ENCODE assay signal across 1 cellular context in the genomic region with DNA sequence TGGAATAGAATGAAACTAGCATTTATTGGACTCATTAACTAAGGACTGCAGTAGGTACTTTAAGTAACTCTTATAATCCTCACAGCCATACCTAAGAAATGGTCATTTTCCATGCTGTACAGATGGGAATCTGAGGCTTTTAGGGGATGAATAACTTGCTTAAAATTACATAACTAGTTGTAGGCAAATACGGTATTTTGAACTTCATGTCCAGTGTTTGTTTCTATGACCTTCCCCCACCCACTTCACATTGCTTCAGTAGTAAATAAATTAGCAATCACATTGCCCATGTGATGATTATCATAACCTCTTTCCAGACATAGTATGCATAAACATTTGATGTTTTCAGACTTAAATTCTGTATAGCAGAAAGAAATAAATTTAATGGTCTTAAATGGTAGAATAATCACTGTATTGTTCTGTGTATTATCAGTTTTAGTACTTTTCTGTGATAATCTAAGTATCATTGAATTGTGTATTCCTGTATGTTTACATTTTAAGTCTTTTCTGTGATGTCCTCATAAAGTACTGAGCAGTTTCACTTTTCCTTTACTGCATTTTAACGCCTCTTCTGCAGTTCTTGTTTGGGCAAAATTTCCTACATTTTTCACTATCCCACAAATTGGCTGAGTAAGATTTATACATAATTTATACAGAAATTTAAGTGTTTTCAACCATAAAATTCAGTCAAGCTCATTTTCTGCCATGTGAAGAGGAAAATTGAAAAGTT.
TF ChIP-seq lines count a peak whose summit lies in the region.

No MANE protein-coding gene starts in this region.

TF ChIP-seq in GM23338, 12 proteins besides CTCF, POLR2A, EP300 and RAD21 (continued from another document):
- TF ChIP-seq, protein P1, sequence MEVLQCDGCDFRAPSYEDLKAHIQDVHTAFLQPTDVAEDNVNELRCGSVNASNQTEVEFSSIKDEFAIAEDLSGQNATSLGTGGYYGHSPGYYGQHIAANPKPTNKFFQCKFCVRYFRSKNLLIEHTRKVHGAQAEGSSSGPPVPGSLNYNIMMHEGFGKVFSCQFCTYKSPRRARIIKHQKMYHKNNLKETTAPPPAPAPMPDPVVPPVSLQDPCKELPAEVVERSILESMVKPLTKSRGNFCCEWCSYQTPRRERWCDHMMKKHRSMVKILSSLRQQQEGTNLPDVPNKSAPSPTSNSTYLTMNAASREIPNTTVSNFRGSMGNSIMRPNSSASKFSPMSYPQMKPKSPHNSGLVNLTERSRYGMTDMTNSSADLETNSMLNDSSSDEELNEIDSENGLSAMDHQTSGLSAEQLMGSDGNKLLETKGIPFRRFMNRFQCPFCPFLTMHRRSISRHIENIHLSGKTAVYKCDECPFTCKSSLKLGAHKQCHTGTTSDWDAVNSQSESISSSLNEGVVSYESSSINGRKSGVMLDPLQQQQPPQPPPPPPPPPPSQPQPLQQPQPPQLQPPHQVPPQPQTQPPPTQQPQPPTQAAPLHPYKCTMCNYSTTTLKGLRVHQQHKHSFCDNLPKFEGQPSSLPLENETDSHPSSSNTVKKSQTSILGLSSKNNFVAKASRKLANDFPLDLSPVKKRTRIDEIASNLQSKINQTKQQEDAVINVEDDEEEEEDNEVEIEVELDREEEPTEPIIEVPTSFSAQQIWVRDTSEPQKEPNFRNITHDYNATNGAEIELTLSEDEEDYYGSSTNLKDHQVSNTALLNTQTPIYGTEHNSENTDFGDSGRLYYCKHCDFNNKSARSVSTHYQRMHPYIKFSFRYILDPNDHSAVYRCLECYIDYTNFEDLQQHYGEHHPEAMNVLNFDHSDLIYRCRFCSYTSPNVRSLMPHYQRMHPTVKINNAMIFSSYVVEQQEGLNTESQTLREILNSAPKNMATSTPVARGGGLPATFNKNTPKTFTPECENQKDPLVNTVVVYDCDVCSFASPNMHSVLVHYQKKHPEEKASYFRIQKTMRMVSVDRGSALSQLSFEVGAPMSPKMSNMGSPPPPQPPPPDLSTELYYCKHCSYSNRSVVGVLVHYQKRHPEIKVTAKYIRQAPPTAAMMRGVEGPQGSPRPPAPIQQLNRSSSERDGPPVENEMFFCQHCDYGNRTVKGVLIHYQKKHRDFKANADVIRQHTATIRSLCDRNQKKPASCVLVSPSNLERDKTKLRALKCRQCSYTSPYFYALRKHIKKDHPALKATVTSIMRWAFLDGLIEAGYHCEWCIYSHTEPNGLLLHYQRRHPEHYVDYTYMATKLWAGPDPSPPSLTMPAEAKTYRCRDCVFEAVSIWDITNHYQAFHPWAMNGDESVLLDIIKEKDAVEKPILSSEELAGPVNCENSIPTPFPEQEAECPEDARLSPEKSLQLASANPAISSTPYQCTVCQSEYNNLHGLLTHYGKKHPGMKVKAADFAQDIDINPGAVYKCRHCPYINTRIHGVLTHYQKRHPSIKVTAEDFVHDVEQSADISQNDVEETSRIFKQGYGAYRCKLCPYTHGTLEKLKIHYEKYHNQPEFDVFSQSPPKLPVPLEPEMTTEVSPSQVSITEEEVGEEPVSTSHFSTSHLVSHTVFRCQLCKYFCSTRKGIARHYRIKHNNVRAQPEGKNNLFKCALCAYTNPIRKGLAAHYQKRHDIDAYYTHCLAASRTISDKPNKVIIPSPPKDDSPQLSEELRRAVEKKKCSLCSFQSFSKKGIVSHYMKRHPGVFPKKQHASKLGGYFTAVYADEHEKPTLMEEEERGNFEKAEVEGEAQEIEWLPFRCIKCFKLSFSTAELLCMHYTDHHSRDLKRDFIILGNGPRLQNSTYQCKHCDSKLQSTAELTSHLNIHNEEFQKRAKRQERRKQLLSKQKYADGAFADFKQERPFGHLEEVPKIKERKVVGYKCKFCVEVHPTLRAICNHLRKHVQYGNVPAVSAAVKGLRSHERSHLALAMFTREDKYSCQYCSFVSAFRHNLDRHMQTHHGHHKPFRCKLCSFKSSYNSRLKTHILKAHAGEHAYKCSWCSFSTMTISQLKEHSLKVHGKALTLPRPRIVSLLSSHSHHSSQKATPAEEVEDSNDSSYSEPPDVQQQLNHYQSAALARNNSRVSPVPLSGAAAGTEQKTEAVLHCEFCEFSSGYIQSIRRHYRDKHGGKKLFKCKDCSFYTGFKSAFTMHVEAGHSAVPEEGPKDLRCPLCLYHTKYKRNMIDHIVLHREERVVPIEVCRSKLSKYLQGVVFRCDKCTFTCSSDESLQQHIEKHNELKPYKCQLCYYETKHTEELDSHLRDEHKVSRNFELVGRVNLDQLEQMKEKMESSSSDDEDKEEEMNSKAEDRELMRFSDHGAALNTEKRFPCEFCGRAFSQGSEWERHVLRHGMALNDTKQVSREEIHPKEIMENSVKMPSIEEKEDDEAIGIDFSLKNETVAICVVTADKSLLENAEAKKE (CRISPR knock-in tag; IDR thresholded peaks at IDR 0.05), result no peak
- TF ChIP-seq, protein P2, sequence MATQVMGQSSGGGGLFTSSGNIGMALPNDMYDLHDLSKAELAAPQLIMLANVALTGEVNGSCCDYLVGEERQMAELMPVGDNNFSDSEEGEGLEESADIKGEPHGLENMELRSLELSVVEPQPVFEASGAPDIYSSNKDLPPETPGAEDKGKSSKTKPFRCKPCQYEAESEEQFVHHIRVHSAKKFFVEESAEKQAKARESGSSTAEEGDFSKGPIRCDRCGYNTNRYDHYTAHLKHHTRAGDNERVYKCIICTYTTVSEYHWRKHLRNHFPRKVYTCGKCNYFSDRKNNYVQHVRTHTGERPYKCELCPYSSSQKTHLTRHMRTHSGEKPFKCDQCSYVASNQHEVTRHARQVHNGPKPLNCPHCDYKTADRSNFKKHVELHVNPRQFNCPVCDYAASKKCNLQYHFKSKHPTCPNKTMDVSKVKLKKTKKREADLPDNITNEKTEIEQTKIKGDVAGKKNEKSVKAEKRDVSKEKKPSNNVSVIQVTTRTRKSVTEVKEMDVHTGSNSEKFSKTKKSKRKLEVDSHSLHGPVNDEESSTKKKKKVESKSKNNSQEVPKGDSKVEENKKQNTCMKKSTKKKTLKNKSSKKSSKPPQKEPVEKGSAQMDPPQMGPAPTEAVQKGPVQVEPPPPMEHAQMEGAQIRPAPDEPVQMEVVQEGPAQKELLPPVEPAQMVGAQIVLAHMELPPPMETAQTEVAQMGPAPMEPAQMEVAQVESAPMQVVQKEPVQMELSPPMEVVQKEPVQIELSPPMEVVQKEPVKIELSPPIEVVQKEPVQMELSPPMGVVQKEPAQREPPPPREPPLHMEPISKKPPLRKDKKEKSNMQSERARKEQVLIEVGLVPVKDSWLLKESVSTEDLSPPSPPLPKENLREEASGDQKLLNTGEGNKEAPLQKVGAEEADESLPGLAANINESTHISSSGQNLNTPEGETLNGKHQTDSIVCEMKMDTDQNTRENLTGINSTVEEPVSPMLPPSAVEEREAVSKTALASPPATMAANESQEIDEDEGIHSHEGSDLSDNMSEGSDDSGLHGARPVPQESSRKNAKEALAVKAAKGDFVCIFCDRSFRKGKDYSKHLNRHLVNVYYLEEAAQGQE (IDR thresholded peaks at IDR 0.05; ENCODE audit: unreplicated experiment), result no peak
- TF ChIP-seq NANOG (IDR thresholded peaks at IDR 0.05; ENCODE audit: borderline replicate concordance), result no peak
- no peak for TF ChIP-seq ZNF114 (CRISPR knock-in tag; IDR thresholded peaks at IDR 0.05)
- no peak for TF ChIP-seq STAT1 (IDR thresholded peaks at IDR 0.05; ENCODE audit: unreplicated experiment)
- TF ChIP-seq JUNB (IDR thresholded peaks at IDR 0.05; ENCODE audit: unreplicated experiment), result no peak
